Comparison of ENCODE assay signal across 12 cellular contexts in genomic region chr12:57665066-57665820, GRCh38. TPM values are rescaled to one million over a fixed set of nuclear protein-coding genes. Genes with fewer than 3 reads are reported as not detected.
DNase-seq lines count a peak whose midpoint lies in the region; ATAC-seq, FAIRE-seq and TF ChIP-seq lines count a peak whose summit lies in the region.
"Not testable (repeated sequence)": the region's sequence is repeated elsewhere in the genome, so short reads cannot be mapped to it uniquely, and the experiment has no call there.
"Had no signal": no experiment of that assay in that cellular context is flagged by ENCODE, and none has a peak within 500 bp of the region (broad histone marks: within the 10 kb centered on the region; RNA-seq: fewer than 3 reads in every experiment).

No MANE protein-coding gene starts in this region.

- H3K27me3 Mint-ChIP-seq in chondrocyte (ENCODE audit: low read depth); glutamatergic neuron (ENCODE audit: unreplicated experiment): not testable (repeated sequence)

- H3K4me3 Mint-ChIP-seq in chondrocyte (ENCODE audit: unreplicated experiment); glutamatergic neuron (ENCODE audit: unreplicated experiment): not testable (repeated sequence)

- not testable (repeated sequence) for H3K4me3 ChIP-seq in kidney (ENCODE audit: low read length in 2 of 2)

- FAIRE-seq in kidney (lab: Jason Lieb, UNC) = not testable (repeated sequence)

- ATAC-seq in sciatic nerve = not testable (repeated sequence)

- intact Hi-C loops in kidney (cut with DNase I); sciatic nerve (cut with DNase I): not testable (repeated sequence)

- H3K9me3 ChIP-seq in kidney (ENCODE audit: control insufficient read depth in 1 of 2, low read length in 2 of 2) = not testable (repeated sequence)

- not testable (repeated sequence) for H3K36me3 Mint-ChIP-seq in chondrocyte (ENCODE audit: low read depth)
- peaks cover 11% of the 10 kb centered on the region for H3K36me3 Mint-ChIP-seq in glutamatergic neuron (ENCODE audit: unreplicated experiment)

- not testable (repeated sequence) for H3K36me3 ChIP-seq in kidney (ENCODE audit: control insufficient read depth in 1 of 2, insufficient read depth in 2 of 2, low read length in 2 of 2)

- not testable (repeated sequence) for H3K4me1 ChIP-seq in kidney (ENCODE audit: control insufficient read depth in 1 of 2, insufficient read depth in 1 of 2, low read depth in 1 of 2, low read length in 2 of 2)

- TF ChIP-seq CTCF in chondrocyte (IDR thresholded peaks at IDR 0.05); glutamatergic neuron (IDR thresholded peaks at IDR 0.05; ENCODE audit: partially characterized antibody, unreplicated experiment); kidney (IDR thresholded peaks at IDR 0.05; ENCODE audit: borderline replicate concordance, extremely low read depth, insufficient read depth): not testable (repeated sequence)

- not testable (repeated sequence) for H3K9me3 Mint-ChIP-seq in chondrocyte (ENCODE audit: low read depth); glutamatergic neuron (ENCODE audit: unreplicated experiment)

- H3K27ac ChIP-seq in kidney (ENCODE audit: low read depth in 2 of 2, low read length in 2 of 2) = not testable (repeated sequence)

- not testable (repeated sequence) for H3K27ac Mint-ChIP-seq in chondrocyte (ENCODE audit: unreplicated experiment)
- peak overlapping the region; percentile 88 for H3K27ac Mint-ChIP-seq in glutamatergic neuron (ENCODE audit: unreplicated experiment)

- not testable (repeated sequence) for H3K4me1 Mint-ChIP-seq in chondrocyte (ENCODE audit: low read depth); glutamatergic neuron (ENCODE audit: low read depth, unreplicated experiment)

- H3K9ac ChIP-seq in kidney (ENCODE audit: low read length in 2 of 2) = not testable (repeated sequence)

- peak; percentile 10 for DNase-seq in activated naive CD4-positive, alpha-beta T cell treated with anti-CD3 and anti-CD28 coated beads, Interleukin-2, amount 50 U/mL, for 16 hours
- DNase-seq in chondrocyte (ENCODE audit: low spot score) (peak; percentile 94), kidney (peak; percentile 77), sciatic nerve (ENCODE audit: low spot score) (peak; percentile 60)
- not testable (repeated sequence) for DNase-seq in glutamatergic neuron

RNA-seq across cellular contexts. Expression of gene OS9, which starts 28.7 kb away (rescaled TPM):
- total RNA-seq in chondrocyte (284 to 337 TPM (median 290 TPM) in 3 replicates), glutamatergic neuron (ENCODE audit: unreplicated experiment) (225 TPM), kidney (325 TPM), sciatic nerve (230 TPM)
- polyA plus RNA-seq in kidney (ENCODE audit: insufficient read depth, low read depth, low replicate concordance) = 256 TPM

RNA-seq across cellular contexts. Expression of gene B4GALNT1, which starts 32.2 kb away (rescaled TPM):
- total RNA-seq in chondrocyte = 20.8 to 21.8 TPM (median 21.4 TPM) in 3 replicates
- total RNA-seq in glutamatergic neuron (ENCODE audit: unreplicated experiment) = 83.9 TPM
- total RNA-seq in kidney = 2.0 TPM
- 1.6 TPM for polyA plus RNA-seq in kidney (ENCODE audit: insufficient read depth, low read depth, low replicate concordance)
- 16.6 TPM for total RNA-seq in sciatic nerve
- total RNA-seq: CD4-positive, alpha-beta memory T cell; CD4-positive, alpha-beta T cell; CD4-positive, CD25-positive, alpha-beta regulatory T cell; CD8-positive, alpha-beta T cell had no signal
- polyA plus RNA-seq: CD14-positive monocyte; CD4-positive, alpha-beta memory T cell; CD4-positive, CD25-positive, alpha-beta regulatory T cell; CD8-positive, alpha-beta memory T cell had no signal

RNA-seq across cellular contexts. Expression of gene ARHGEF25, which starts 54.0 kb away (rescaled TPM):
- total RNA-seq in chondrocyte (29.0 to 30.6 TPM (median 29.5 TPM) in 3 replicates), glutamatergic neuron (ENCODE audit: unreplicated experiment) (80.2 TPM), kidney (15.0 TPM), sciatic nerve (61.3 TPM)
- 10.9 TPM for polyA plus RNA-seq in kidney (ENCODE audit: insufficient read depth, low read depth, low replicate concordance)
- total RNA-seq: B cell had no signal
- polyA plus RNA-seq: CD14-positive monocyte; CD4-positive, alpha-beta memory T cell; CD4-positive, CD25-positive, alpha-beta regulatory T cell; CD8-positive, alpha-beta memory T cell had no signal
